Comparison of ENCODE assay signal across 11 cellular contexts in genomic region chr20:50144362-50144761, GRCh38. TPM values are rescaled to one million over a fixed set of nuclear protein-coding genes. Genes with fewer than 3 reads are reported as not detected.
DNase-seq lines count a peak whose midpoint lies in the region; ATAC-seq, FAIRE-seq and TF ChIP-seq lines count a peak whose summit lies in the region.
"Had no signal": no experiment of that assay in that cellular context is flagged by ENCODE, and none has a peak within 500 bp of the region (broad histone marks: within the 10 kb centered on the region; RNA-seq: fewer than 3 reads in every experiment).

No MANE protein-coding gene starts in this region.

- H2AK5ac ChIP-seq in IMR-90 (ENCODE audit: low read depth, low read length) = no peak overlapping the region

- H3K9ac ChIP-seq in IMR-90 (ENCODE audit: low read depth, low read length) = no peak overlapping the region

- H3K27ac ChIP-seq in ACC112 (ENCODE audit: low read depth, low read length) = peak overlapping the region; percentile 84
- H3K27ac ChIP-seq in IMR-90 (ENCODE audit: insufficient read depth, low read length) = peak overlapping the region; percentile 50; the same call in 1 of the 2 replicates
- peak overlapping the region in 1 of 2 donors; percentile 57 for H3K27ac ChIP-seq in lung (ENCODE audit: low read depth in 1 of 2, low read length in 1 of 2)

- peak overlapping the region; percentile 15; the same call in 1 of the 2 replicates for H2BK20ac ChIP-seq in IMR-90 (ENCODE audit: low read depth, low read length)

- TF ChIP-seq CTCF in IMR-90 (conservative IDR thresholded peaks at IDR 0.05; ENCODE audit: low read depth, low read length) = no peak
- no peak for TF ChIP-seq CTCF in bronchial epithelial cell (IDR thresholded peaks at IDR 0.05; ENCODE audit: insufficient read depth, low read length, severe bottlenecking)
- TF ChIP-seq CTCF in lung (IDR thresholded peaks at IDR 0.05; ENCODE audit: control extremely low read depth, extremely low read depth) = no peak

- no peak overlapping the region for H4K91ac ChIP-seq in IMR-90 (ENCODE audit: insufficient read depth, low read depth, low read length)

- WGBS in IMR-90 (ENCODE audit: extremely low coverage in 2 of 2, insufficient read length in 1 of 2), 2 experiments = no CpG with 5 or more reads among the region's 4 CpGs
- 21 to 38% methylated on average over 4 of the region's 4 CpGs for WGBS in lung, 2 donors

- H3K9me3 ChIP-seq in IMR-90 (ENCODE audit: control insufficient read depth, insufficient read depth, low read length) (no peaks in the 10 kb centered on the region), lung (ENCODE audit: control insufficient read depth in 2 of 2, insufficient read depth in 1 of 2, low read length in 1 of 2) (no peaks in the 10 kb centered on the region)

- H3K4me2 ChIP-seq in IMR-90 (ENCODE audit: low read depth, low read length) = no peak overlapping the region

- no peak overlapping the region for H2BK15ac ChIP-seq in IMR-90 (ENCODE audit: low read depth, low read length)

- 0 out of 2 replicates have a peak, but pooled peaks have one; percentile 7 for TF ChIP-seq RAD21 in IMR-90 (IDR thresholded peaks at IDR 0.05; ENCODE audit: low read length)

- H3K79me2 ChIP-seq in ACC112 (ENCODE audit: control insufficient read depth, insufficient read depth, low read length, unreplicated experiment) = peaks cover 77% of the 10 kb centered on the region

- intact Hi-C loops in IMR-90 (cut with micrococcal nuclease) = loop anchor here (1.0 kb wide), 1 partner anchor 22 kb away; no protein-coding TSS in a partner anchor

- no peak overlapping the region for H3K18ac ChIP-seq in IMR-90 (ENCODE audit: low read depth, low read length)

- no peak overlapping the region for H3K23ac ChIP-seq in IMR-90 (ENCODE audit: low read depth, low read length)

- no peak; the same call in 1 of the 2 replicates for TF ChIP-seq POLR2A in IMR-90 (IDR thresholded peaks at IDR 0.05; ENCODE audit: low read depth, low read length)

- FAIRE-seq in bronchial epithelial cell (lab: Jason Lieb, UNC) = no peak

- dilution Hi-C loops in IMR-90 (cut with HindIII; ENCODE audit: low sequenced_read_pairs, unreplicated experiment) = no loop called here

- H3K27me3 ChIP-seq in ACC112 (ENCODE audit: insufficient read depth, low read length) = no peaks in the 10 kb centered on the region
- H3K27me3 ChIP-seq in IMR-90 (ENCODE audit: control insufficient read depth, insufficient read depth, low read length) = no peaks in the 10 kb centered on the region
- no peaks in the 10 kb centered on the region for H3K27me3 ChIP-seq in bronchial epithelial cell (ENCODE audit: control insufficient read depth, insufficient read depth, low read length)
- H3K27me3 ChIP-seq in lung (ENCODE audit: control insufficient read depth, insufficient read depth) = no peaks in the 10 kb centered on the region

- CTCF ChIA-PET in IMR-90 (lab: Yijun Ruan, JAX) = interaction anchor here (0.5 to 0.6 kb wide), 2 partner anchors 54 to 630 kb away, joined by 3 read pairs; no protein-coding TSS in a partner anchor

- H3K56ac ChIP-seq in IMR-90 (ENCODE audit: extremely low read depth, insufficient read depth, low read length) = no peak overlapping the region

- no peak overlapping the region for H3K14ac ChIP-seq in IMR-90 (replicated peaks; ENCODE audit: low read depth, low read length)

- H3K4me3 ChIP-seq in ACC112 (ENCODE audit: low read depth, low read length) = no peak overlapping the region
- no peak overlapping the region for H3K4me3 ChIP-seq in IMR-90 (ENCODE audit: insufficient read depth, low read depth, low read length)
- no peak overlapping the region for H3K4me3 ChIP-seq in bronchial epithelial cell (ENCODE audit: low read depth, low read length)
- no peak overlapping the region for H3K4me3 ChIP-seq in lung

- H2BK120ac ChIP-seq in IMR-90 (ENCODE audit: low read depth, low read length) = peak overlapping the region; percentile 21; the same call in 1 of the 2 replicates

- peaks cover 7% of the 10 kb centered on the region; the same call in 1 of the 2 replicates for H3K36me3 ChIP-seq in ACC112 (ENCODE audit: insufficient read depth, low read length)
- peaks cover 59% of the 10 kb centered on the region for H3K36me3 ChIP-seq in IMR-90 (ENCODE audit: control insufficient read depth, insufficient read depth, low read length)
- peaks cover 33% of the 10 kb centered on the region for H3K36me3 ChIP-seq in bronchial epithelial cell (ENCODE audit: control insufficient read depth, insufficient read depth, low read length)
- peaks cover 0 to 36% of the 10 kb centered on the region in 2 donors for H3K36me3 ChIP-seq in lung (ENCODE audit: control insufficient read depth in 2 of 2, insufficient read depth in 2 of 2, low read length in 2 of 2)

- peak overlapping the region; percentile 63 for H2BK5ac ChIP-seq in IMR-90 (ENCODE audit: low read depth, low read length, poor library complexity, severe bottlenecking)

- in situ Hi-C loops in IMR-90 (cut with MboI; ENCODE audit: low sequenced_read_pairs) = no loop called here

- POLR2A ChIA-PET in IMR-90 (lab: Charles Lee; ENCODE audit: unreplicated experiment) = interaction anchor here (0.8 to 1.3 kb wide), 2 partner anchors 9 to 22 kb away, joined by 4 to 6 read pairs; partner anchors contain the start of gene PEDS1

- H4K20me1 ChIP-seq in IMR-90 (ENCODE audit: insufficient read depth, low read length) = peaks cover 65% of the 10 kb centered on the region

- ATAC-seq in IMR-90 (ENCODE audit: low read depth) (peak; percentile 86), lung (ENCODE audit: insufficient read depth, low FRiP score) (peak; percentile 56), GM21723 (IDR thresholded peaks at IDR 0.05; ENCODE audit: unreplicated experiment) (no peak)
- ATAC-seq in activated CD4-positive, CD25-positive, alpha-beta regulatory T cell treated with anti-CD3 and anti-CD28 coated beads, Interleukin-2, amount 50 U/mL, for 24 hours = no peak
- ATAC-seq: activated T-cell treated with anti-CD3 and anti-CD28 coated beads, Interleukin-2, amount 50 U/mL, for 4 hours had no signal

- H3K4ac ChIP-seq in IMR-90 (ENCODE audit: low read depth, low read length) = peak overlapping the region; percentile 15; the same call in 1 of the 2 replicates

- no peak overlapping the region for H4K5ac ChIP-seq in IMR-90 (ENCODE audit: low read depth, low read length)

- H3K4me1 ChIP-seq in ACC112 (ENCODE audit: control insufficient read depth, insufficient read depth, low read length, unreplicated experiment) (peaks cover 63% of the 10 kb centered on the region), IMR-90 (ENCODE audit: control insufficient read depth, insufficient read depth, low read length) (peaks cover 30% of the 10 kb centered on the region), lung (ENCODE audit: control insufficient read depth in 2 of 2, insufficient read depth in 2 of 2, low read length in 2 of 2) (peaks cover 0 to 46% of the 10 kb centered on the region in 2 donors)

- H4K8ac ChIP-seq in IMR-90 (ENCODE audit: low read depth in 2 of 2, low read length in 2 of 2) = no peak overlapping the region; a peak in 1 of 4 replicates

- H3K79me1 ChIP-seq in IMR-90 (ENCODE audit: low read depth in 1 of 2, low read length in 2 of 2) = peaks cover 42 to 83% of the 10 kb centered on the region in 2 experiments

- BruUV-seq in IMR-90 (replicated peaks; lab: Mats Ljungman, UMichigan) = no TSS peak

- DNase-seq in IMR-90 (peak; percentile 99), bronchial epithelial cell (ENCODE audit: low read depth) (peak; percentile 100), lung (ENCODE audit: low spot score) (peak; percentile 59), SHP77 treated with DMSO at 0.1 percent for 48 hours (lab: John Stamatoyannopoulos, UW) (no peak), NCI-H187 treated with DMSO at 0.1 percent for 48 hours (lab: John Stamatoyannopoulos, UW) (no peak)
- DNase-seq: activated T-cell treated with anti-CD3 and anti-CD28 coated beads, Interleukin-2, amount 50 U/mL, for 4 hours; DMS53; NCI-H524 had no signal

- H2AK9ac ChIP-seq in IMR-90 (replicated peaks; ENCODE audit: low read depth, low read length, poor library complexity) = no peak overlapping the region

- peaks cover 36% of the 10 kb centered on the region for H3K9me1 ChIP-seq in IMR-90 (ENCODE audit: insufficient read depth, low read length)

- H2AFZ ChIP-seq in ACC112 (ENCODE audit: low read length, unreplicated experiment) (no peak overlapping the region), IMR-90 (replicated peaks; ENCODE audit: low read length, poor library complexity) (no peak overlapping the region)

TF ChIP-seq in IMR-90, 13 proteins besides CTCF, POLR2A, EP300 and RAD21 (continues in another document):
- TF ChIP-seq SMC3 (IDR thresholded peaks at IDR 0.05; ENCODE audit: low read depth, low read length) = peak; percentile 13; the same call in 1 of the 2 replicates
- peak; percentile 45; the same call in 1 of the 2 replicates for TF ChIP-seq MAZ (IDR thresholded peaks at IDR 0.05; ENCODE audit: borderline replicate concordance, low read depth, low read length)
- peak; percentile 66; the same call in 1 of the 2 replicates for TF ChIP-seq NFE2L2 (IDR thresholded peaks at IDR 0.05; ENCODE audit: low read depth, low read length)
- peak; percentile 34 for TF ChIP-seq RCOR1 (IDR thresholded peaks at IDR 0.05; ENCODE audit: insufficient replicate concordance, low read length)
- TF ChIP-seq MXI1 (IDR thresholded peaks at IDR 0.05; ENCODE audit: borderline replicate concordance, low read depth, low read length) = peak; percentile 57; the same call in 1 of the 2 replicates

RNA-seq across cellular contexts. Expression of gene PEDS1, which starts 9.2 kb away (rescaled TPM):
- total RNA-seq in IMR-90 (2012; rRNA removed) (24.0 and 25.3 TPM in 2 replicates), bronchial epithelial cell (9.7 and 16.9 TPM in 2 replicates), lung (10 to 100 TPM; 21.9 to 34.8 TPM)
- polyA plus RNA-seq in IMR-90 (2012; rRNA removed) (59.9 and 67.6 TPM in 2 replicates), lung (10 to 100 TPM; 34.0 to 43.4 TPM)
- polyA plus RNA-seq in IMR-90 (2012; cell fraction: cytosol; rRNA removed) = 26.9 and 58.5 TPM in 2 replicates
- polyA plus RNA-seq in IMR-90 (2012; cell fraction: nucleus; rRNA removed; ENCODE audit: low replicate concordance) = 24.5 and 45.9 TPM in 2 replicates

RNA-seq across cellular contexts. Expression of gene UBE2V1, which starts 31.4 kb away (rescaled TPM):
- total RNA-seq in IMR-90 (2012; rRNA removed) = 20.1 and 41.4 TPM in 2 replicates
- 128 and 138 TPM in 2 replicates for polyA plus RNA-seq in IMR-90 (2012; rRNA removed)
- polyA plus RNA-seq in IMR-90 (2012; cell fraction: cytosol; rRNA removed) = 46.2 and 74.3 TPM in 2 replicates
- polyA plus RNA-seq in IMR-90 (2012; cell fraction: nucleus; rRNA removed; ENCODE audit: low replicate concordance) = 37.1 and 141 TPM in 2 replicates
- 18.4 and 30.2 TPM in 2 replicates for total RNA-seq in bronchial epithelial cell
- total RNA-seq in lung = 100 to 1,000 TPM in 1 of 2 donors, 10 to 100 TPM in 1; 65.1 to 103 TPM
- 10 to 100 TPM; 56.4 to 73.3 TPM for polyA plus RNA-seq in lung

RNA-seq across cellular contexts. Expression of gene CEBPB, which starts 46.3 kb away (rescaled TPM):
- total RNA-seq in IMR-90 (2012; rRNA removed) (3.4 and 6.9 TPM in 2 replicates), bronchial epithelial cell (71.3 and 118 TPM in 2 replicates), lung (100 to 1,000 TPM in 1 of 2 donors, 10 to 100 TPM in 1; 54.6 to 296 TPM)
- polyA plus RNA-seq in IMR-90 (2012; rRNA removed) (17.4 and 33.6 TPM in 2 replicates), lung (100 to 1,000 TPM in 1 of 2 donors, 10 to 100 TPM in 1; 53.2 to 194 TPM)
- polyA plus RNA-seq in IMR-90 (2012; cell fraction: cytosol; rRNA removed) = 18.5 and 103 TPM in 2 replicates
- polyA plus RNA-seq in IMR-90 (2012; cell fraction: nucleus; rRNA removed; ENCODE audit: low replicate concordance) = 98.3 and 167 TPM in 2 replicates

Comparison
In these comparisons a context has a peak if more than half of its experiments do, and no peak if none do; other contexts are left out.
1. ATAC-seq: peak in IMR-90 (single experiment) and lung (single experiment); none in GM21723 (single experiment) and activated CD4-positive, CD25-positive, alpha-beta regulatory T cell treated with anti-CD3 and anti-CD28 coated beads, Interleukin-2, amount 50 U/mL, for 24 hours (0 of 2).
2. DNase-seq: peak in IMR-90 (single experiment), bronchial epithelial cell (single experiment) and lung (single experiment); none in SHP77 treated with DMSO at 0.1 percent for 48 hours (single experiment) and NCI-H187 treated with DMSO at 0.1 percent for 48 hours (single experiment).